Comparison of ENCODE assay signal across 2 cellular contexts in genomic region chr20:53186630-53187029, GRCh38.
A peak's percentile ranks its signal among the peaks of the same experiment; 100 is the strongest.
TF ChIP-seq lines count a peak whose summit lies in the region.

No MANE protein-coding gene starts in this region.

TF ChIP-seq in GM23338, 12 proteins besides CTCF, POLR2A, EP300 and RAD21 (continued from another document):
- TF ChIP-seq ZNF462 (CRISPR knock-in tag; IDR thresholded peaks at IDR 0.05) (no peak), ZNF114 (CRISPR knock-in tag; IDR thresholded peaks at IDR 0.05) (no peak), POLR2AphosphoS5 (IDR thresholded peaks at IDR 0.05; ENCODE audit: low read depth) (no peak), NANOG (IDR thresholded peaks at IDR 0.05; ENCODE audit: borderline replicate concordance) (no peak), STAT1 (IDR thresholded peaks at IDR 0.05; ENCODE audit: unreplicated experiment) (no peak), ETS1 (IDR thresholded peaks at IDR 0.05) (no peak), CREB1 (CRISPR knock-in tag; IDR thresholded peaks at IDR 0.05; ENCODE audit: low read depth) (no peak), JUNB (IDR thresholded peaks at IDR 0.05; ENCODE audit: unreplicated experiment) (no peak), EZH2 (IDR thresholded peaks at IDR 0.05; ENCODE audit: low read depth, unreplicated experiment) (no peak)
- TF ChIP-seq, protein P1, sequence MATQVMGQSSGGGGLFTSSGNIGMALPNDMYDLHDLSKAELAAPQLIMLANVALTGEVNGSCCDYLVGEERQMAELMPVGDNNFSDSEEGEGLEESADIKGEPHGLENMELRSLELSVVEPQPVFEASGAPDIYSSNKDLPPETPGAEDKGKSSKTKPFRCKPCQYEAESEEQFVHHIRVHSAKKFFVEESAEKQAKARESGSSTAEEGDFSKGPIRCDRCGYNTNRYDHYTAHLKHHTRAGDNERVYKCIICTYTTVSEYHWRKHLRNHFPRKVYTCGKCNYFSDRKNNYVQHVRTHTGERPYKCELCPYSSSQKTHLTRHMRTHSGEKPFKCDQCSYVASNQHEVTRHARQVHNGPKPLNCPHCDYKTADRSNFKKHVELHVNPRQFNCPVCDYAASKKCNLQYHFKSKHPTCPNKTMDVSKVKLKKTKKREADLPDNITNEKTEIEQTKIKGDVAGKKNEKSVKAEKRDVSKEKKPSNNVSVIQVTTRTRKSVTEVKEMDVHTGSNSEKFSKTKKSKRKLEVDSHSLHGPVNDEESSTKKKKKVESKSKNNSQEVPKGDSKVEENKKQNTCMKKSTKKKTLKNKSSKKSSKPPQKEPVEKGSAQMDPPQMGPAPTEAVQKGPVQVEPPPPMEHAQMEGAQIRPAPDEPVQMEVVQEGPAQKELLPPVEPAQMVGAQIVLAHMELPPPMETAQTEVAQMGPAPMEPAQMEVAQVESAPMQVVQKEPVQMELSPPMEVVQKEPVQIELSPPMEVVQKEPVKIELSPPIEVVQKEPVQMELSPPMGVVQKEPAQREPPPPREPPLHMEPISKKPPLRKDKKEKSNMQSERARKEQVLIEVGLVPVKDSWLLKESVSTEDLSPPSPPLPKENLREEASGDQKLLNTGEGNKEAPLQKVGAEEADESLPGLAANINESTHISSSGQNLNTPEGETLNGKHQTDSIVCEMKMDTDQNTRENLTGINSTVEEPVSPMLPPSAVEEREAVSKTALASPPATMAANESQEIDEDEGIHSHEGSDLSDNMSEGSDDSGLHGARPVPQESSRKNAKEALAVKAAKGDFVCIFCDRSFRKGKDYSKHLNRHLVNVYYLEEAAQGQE (IDR thresholded peaks at IDR 0.05; ENCODE audit: unreplicated experiment) = no peak
TF ChIP-seq in GM23338: peak in this region for 0.

TF ChIP-seq in K562, 482 proteins besides CTCF, POLR2A, EP300 and RAD21:
- TF ChIP-seq PKNOX1 (IDR thresholded peaks at IDR 0.05) (peak; percentile 44), PBX2 (CRISPR knock-in tag; IDR thresholded peaks at IDR 0.05; ENCODE audit: low read depth) (no peak), PBX2 (tag; conservative IDR thresholded peaks at IDR 0.05; ENCODE audit: low read depth) (peak; percentile 73), ARID3A (IDR thresholded peaks at IDR 0.05; ENCODE audit: borderline replicate concordance, low read depth, low read length) (0 out of 2 replicates have a peak, but pooled peaks have one; percentile 55), FOXP4 (CRISPR knock-in tag; IDR thresholded peaks at IDR 0.05; ENCODE audit: borderline replicate concordance) (no peak), DDX20 (tag; IDR thresholded peaks at IDR 0.05; ENCODE audit: low read depth) (no peak), PYGO2 (tag; IDR thresholded peaks at IDR 0.05) (no peak), MEIS2 (IDR thresholded peaks at IDR 0.05; ENCODE audit: partially characterized antibody) (peak; percentile 36), NCOA6 (IDR thresholded peaks at IDR 0.05) (no peak)
